Comparison of ENCODE assay signal across 9 cellular contexts in the genomic region with DNA sequence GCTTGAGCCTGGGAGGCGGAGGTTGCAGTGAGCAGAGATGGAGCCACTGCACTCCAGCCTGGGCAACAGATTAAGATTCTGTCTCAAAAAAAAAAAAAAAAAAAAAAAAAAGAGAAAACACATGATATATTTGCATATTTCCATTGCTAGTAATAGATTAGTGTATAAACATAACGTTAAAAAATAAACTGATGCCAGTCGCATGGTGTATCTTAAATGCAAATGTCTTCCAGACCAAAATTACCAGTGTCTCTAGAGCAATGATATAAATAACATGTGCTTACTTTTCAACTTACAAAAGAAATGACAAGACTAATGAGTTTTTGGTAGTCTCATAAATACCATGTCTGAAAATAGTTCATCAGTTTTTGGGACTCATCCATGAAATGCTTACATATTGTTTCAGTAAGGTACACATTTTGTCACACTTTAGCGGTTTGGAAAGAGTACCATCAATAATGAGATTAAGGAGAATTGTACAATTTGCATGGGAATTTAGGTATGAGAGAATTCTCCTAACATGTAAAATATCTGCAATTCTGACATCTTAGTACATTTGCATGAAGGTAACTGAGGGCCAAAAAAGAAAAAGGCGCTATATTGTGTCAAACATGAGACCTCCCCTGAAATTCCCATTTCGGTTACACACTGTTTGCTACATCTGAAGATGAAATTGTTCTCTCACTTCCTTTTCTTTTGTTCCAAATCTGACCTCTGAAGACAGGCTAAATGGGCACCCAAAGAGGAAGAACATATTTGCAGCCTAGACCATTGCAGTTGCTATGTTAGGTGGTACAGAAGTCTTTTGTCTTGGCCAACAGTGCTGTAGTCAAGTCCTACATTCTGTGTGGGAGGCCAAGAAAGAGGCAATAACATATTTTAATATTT.
DNase-seq lines count a peak whose midpoint lies in the region; ATAC-seq lines count a peak whose summit lies in the region.
"Had no signal": no experiment of that assay in that cellular context is flagged by ENCODE, and none has a peak within 500 bp of the region (broad histone marks: within the 10 kb centered on the region; RNA-seq: fewer than 3 reads in every experiment).

No MANE protein-coding gene starts in this region.

- ATAC-seq in GM19372 (IDR thresholded peaks at IDR 0.05; ENCODE audit: low read depth, unreplicated experiment) (peak; percentile 60), HG03045 (IDR thresholded peaks at IDR 0.05; ENCODE audit: unreplicated experiment) (peak; percentile 51)

- peak; percentile 81 for DNase-seq in CD1c-positive myeloid dendritic cell (ENCODE audit: extremely low spot score)
- peak; percentile 29 for DNase-seq in SKM-1 (lab: John Stamatoyannopoulos, UW; ENCODE audit: unreplicated experiment)
- no peak for DNase-seq in NCI-H2196 treated with DMSO at 0.1 percent for 48 hours (lab: John Stamatoyannopoulos, UW; ENCODE audit: unreplicated experiment)
- no peak for DNase-seq in activated CD4-positive, alpha-beta T cell treated with anti-CD3 and anti-CD28 coated beads for 1 hour
- no peak for DNase-seq in NCI-H510A (lab: John Stamatoyannopoulos, UW)
- no peak for DNase-seq in activated CD8-positive, alpha-beta memory T cell treated with anti-CD3 and anti-CD28 coated beads, Interleukin-2, amount 50 U/mL, for 4 hours
- DNase-seq: activated CD4-positive, alpha-beta T cell treated with anti-CD3 and anti-CD28 coated beads, Interleukin-2, amount 50 U/mL, for 48 hours had no signal

Comparison
In these comparisons a context has a peak if more than half of its experiments do, and no peak if none do; other contexts are left out.
1. DNase-seq: peak in CD1c-positive myeloid dendritic cell (single experiment) and SKM-1 (single experiment); none in NCI-H2196 treated with DMSO at 0.1 percent for 48 hours (single experiment), activated CD4-positive, alpha-beta T cell treated with anti-CD3 and anti-CD28 coated beads for 1 hour (single experiment), NCI-H510A (single experiment) and activated CD8-positive, alpha-beta memory T cell treated with anti-CD3 and anti-CD28 coated beads, Interleukin-2, amount 50 U/mL, for 4 hours (single experiment).